In genomic region chr5:91059409-91059808, GRCh38 we compare ENCODE assay signal across 10 cellular contexts.
DNase-seq lines count a peak whose midpoint lies in the region; ATAC-seq, FAIRE-seq and TF ChIP-seq lines count a peak whose summit lies in the region.
"Had no signal": no experiment of that assay in that cellular context is flagged by ENCODE, and none has a peak within 500 bp of the region (broad histone marks: within the 10 kb centered on the region; RNA-seq: fewer than 3 reads in every experiment).

No MANE protein-coding gene starts in this region.

- DNase-seq in adrenal gland (no peak), pons (ENCODE audit: low spot score) (no peak), kidney (no peak), Peyer's patch (no peak), Right ventricle myocardium inferior (ENCODE audit: missing footprints) (no peak)
- DNase-seq: Karpas-422, left ventricle myocardium superior had no signal

- peaks cover 40 to 55% of the 10 kb centered on the region in 2 donors for H3K4me1 ChIP-seq in adrenal gland (replicated peaks in 1 of 2)
- peaks cover 0 to 8% of the 10 kb centered on the region in 2 donors for H3K4me1 ChIP-seq in kidney (ENCODE audit: control insufficient read depth in 1 of 2, insufficient read depth in 1 of 2, low read depth in 1 of 2, low read length in 2 of 2)
- H3K4me1 ChIP-seq in Peyer's patch: no peaks in the 10 kb centered on the region

- no peak overlapping the region for H3K9ac ChIP-seq in kidney (ENCODE audit: low read length in 2 of 2)

- H3K36me3 ChIP-seq in adrenal gland (replicated peaks in 1 of 2) (no peaks in the 10 kb centered on the region), kidney (ENCODE audit: control insufficient read depth in 1 of 2, insufficient read depth in 2 of 2, low read length in 2 of 2) (no peaks in the 10 kb centered on the region), Peyer's patch (no peaks in the 10 kb centered on the region)

- TF ChIP-seq CTCF in adrenal gland (IDR thresholded peaks at IDR 0.05) (no peak), kidney (IDR thresholded peaks at IDR 0.05; ENCODE audit: borderline replicate concordance, extremely low read depth, insufficient read depth) (no peak), Peyer's patch (IDR thresholded peaks at IDR 0.05) (no peak)

- H3K27ac ChIP-seq in adrenal gland: peak overlapping the region; percentile 44 to 87 (median 72)
- H3K27ac ChIP-seq in kidney (ENCODE audit: low read depth in 2 of 2, low read length in 2 of 2): no peak overlapping the region
- H3K27ac ChIP-seq in Peyer's patch: no peak overlapping the region

- no peak for FAIRE-seq in kidney (lab: Jason Lieb, UNC)

- H3K9me3 ChIP-seq in adrenal gland (replicated peaks in 1 of 3): no peaks in the 10 kb centered on the region
- no peaks in the 10 kb centered on the region for H3K9me3 ChIP-seq in kidney (ENCODE audit: control insufficient read depth in 1 of 2, low read length in 2 of 2)
- H3K9me3 ChIP-seq in Peyer's patch: no peaks in the 10 kb centered on the region

- WGBS in adrenal gland, 4 donors: 65 to 83% (median 70%) methylated on average over 1 of the region's 1 CpG

- intact Hi-C loops in adrenal gland (cut with DNase I) (no loop called here), kidney (cut with DNase I) (no loop called here), Right ventricle myocardium inferior (cut with DNase I) (no loop called here)

- H3K4me3 ChIP-seq in adrenal gland (no peak overlapping the region), kidney (ENCODE audit: low read length in 2 of 2) (no peak overlapping the region), Peyer's patch (no peak overlapping the region)

- H3K27me3 ChIP-seq in adrenal gland (no peaks in the 10 kb centered on the region), Peyer's patch (no peaks in the 10 kb centered on the region)

- TF ChIP-seq POLR2A in adrenal gland (IDR thresholded peaks at IDR 0.05): no peak
- TF ChIP-seq POLR2A in Peyer's patch (IDR thresholded peaks at IDR 0.05): no peak

- ATAC-seq in GM18502 (IDR thresholded peaks at IDR 0.05; ENCODE audit: poor library complexity, unreplicated experiment): peak; percentile 89
- ATAC-seq in GM19468 (IDR thresholded peaks at IDR 0.05; ENCODE audit: extremely low read depth, unreplicated experiment): peak; percentile 80
- peak; percentile 77 for ATAC-seq in HG03045 (IDR thresholded peaks at IDR 0.05; ENCODE audit: unreplicated experiment)
- ATAC-seq in Right ventricle myocardium inferior: no peak
- ATAC-seq: left ventricle myocardium superior had no signal

Comparison
In these comparisons a context has a peak if more than half of its experiments do, and no peak if none do; other contexts are left out.
1. H3K27ac ChIP-seq: peak in adrenal gland (5 of 5); none in kidney (0 of 2) and Peyer's patch (0 of 4).